In the genomic region with DNA sequence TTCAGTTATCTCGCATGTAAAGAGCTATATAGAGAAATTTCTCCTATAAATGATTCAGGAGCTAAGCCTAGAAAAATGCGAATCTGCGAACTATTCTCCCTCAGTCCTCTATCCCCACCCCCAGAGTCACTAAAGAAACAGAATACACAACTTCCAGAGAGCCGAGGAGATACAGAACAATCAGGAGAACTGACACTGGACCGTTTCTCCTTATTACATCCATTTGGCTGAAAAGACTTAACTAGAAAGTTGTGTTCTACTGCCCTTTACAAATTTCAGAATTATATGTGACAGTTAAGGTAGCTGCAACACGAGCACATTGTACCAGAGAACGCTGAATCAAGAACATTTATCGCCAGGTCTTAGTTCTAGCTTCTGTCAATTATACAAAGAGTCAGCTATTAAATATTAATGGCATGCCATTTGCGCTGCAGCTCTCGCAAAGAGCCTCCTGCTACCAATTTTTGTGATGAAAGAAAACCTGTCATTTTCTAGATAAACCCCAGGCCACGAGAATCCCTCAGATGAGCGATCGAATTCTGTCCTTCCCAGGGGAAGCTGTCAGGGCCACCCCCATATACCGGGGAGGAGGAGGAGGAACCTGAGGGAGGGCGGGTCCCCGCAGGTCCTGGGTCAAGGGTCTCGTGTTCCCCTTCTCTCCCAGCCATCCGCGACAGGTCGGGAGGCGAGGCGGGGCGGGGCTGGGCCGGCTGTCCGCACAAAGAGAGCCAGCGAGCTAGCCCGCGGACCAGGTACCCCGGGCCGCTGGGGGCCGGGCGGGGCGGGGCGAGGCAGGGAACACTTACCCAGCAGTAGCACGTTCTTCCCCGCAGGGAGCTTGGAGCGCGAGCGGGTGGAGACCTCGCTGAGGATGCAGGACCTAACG, we compare ENCODE assay signal across 8 cellular contexts. TPM values are rescaled to one million over a fixed set of nuclear protein-coding genes. Genes with fewer than 3 reads are reported as not detected.
A peak's percentile ranks its signal among the peaks of the same experiment; 100 is the strongest.
DNase-seq lines count a peak whose midpoint lies in the region; ATAC-seq and TF ChIP-seq lines count a peak whose summit lies in the region.

No MANE protein-coding gene starts in this region.

- H3K9ac ChIP-seq in OCI-LY1 (ENCODE audit: low read length), result peak overlapping the region; percentile 86

- H3K9me2 ChIP-seq in OCI-LY1 (ENCODE audit: low read depth, low read length), result no peaks in the 10 kb centered on the region

- CTCF ChIA-PET in BJ (lab: Yijun Ruan, JAX), result interaction anchor here (0.7 to 1.8 kb wide), 3 partner anchors 10 to 28 kb away, joined by 3 to 4 read pairs (median 4); no protein-coding TSS in a partner anchor

- no peaks in the 10 kb centered on the region for H3F3A ChIP-seq in OCI-LY1 (ENCODE audit: insufficient read depth, low read length)

- H3K27ac ChIP-seq in OCI-LY1 (ENCODE audit: low read depth, low read length, poor library complexity, severe bottlenecking) (peak overlapping the region; percentile 41), neutrophil (peak overlapping the region; percentile 93), thymus (ENCODE audit: low read depth) (peak overlapping the region; percentile 67)

- no peak for DNase-seq in BJ (ENCODE audit: low read depth)
- DNase-seq in activated gamma-delta T cell treated with anti-CD3 and anti-CD28 coated beads, Interleukin-2, amount 50 U/mL, for 16 hours (ENCODE audit: low read depth), result peak; percentile 12
- peak; percentile 52 for DNase-seq in globus pallidus (ENCODE audit: low spot score)

- peak overlapping the region; percentile 87 for H3K4me2 ChIP-seq in OCI-LY1 (ENCODE audit: low read length)

- H4K20me1 ChIP-seq in OCI-LY1 (ENCODE audit: insufficient read depth, low read length), result no peaks in the 10 kb centered on the region

- H3K27me3 ChIP-seq in BJ (ENCODE audit: control insufficient read depth, insufficient read depth, low read length), result no peaks in the 10 kb centered on the region
- H3K27me3 ChIP-seq in OCI-LY1 (ENCODE audit: insufficient read depth, low read length), result no peaks in the 10 kb centered on the region
- no peaks in the 10 kb centered on the region for H3K27me3 ChIP-seq in neutrophil
- H3K27me3 ChIP-seq in thymus (ENCODE audit: control insufficient read depth, insufficient read depth), result no peaks in the 10 kb centered on the region

- H3K36me3 ChIP-seq in BJ (ENCODE audit: control insufficient read depth, insufficient read depth, low read length), result no peaks in the 10 kb centered on the region; the same call in 1 of the 2 replicates
- peaks cover 17% of the 10 kb centered on the region for H3K36me3 ChIP-seq in OCI-LY1 (ENCODE audit: insufficient read depth, low read length)
- H3K36me3 ChIP-seq in neutrophil, result peaks cover 11% of the 10 kb centered on the region
- peaks cover 4% of the 10 kb centered on the region for H3K36me3 ChIP-seq in thymus (ENCODE audit: control insufficient read depth, insufficient read depth)

- no peak for TF ChIP-seq CTCF in BJ (IDR thresholded peaks at IDR 0.05; ENCODE audit: insufficient read depth, low read depth, low read length)
- TF ChIP-seq CTCF in OCI-LY1 (IDR thresholded peaks at IDR 0.05; ENCODE audit: low read length), result no peak
- no peak for TF ChIP-seq CTCF in neutrophil (IDR thresholded peaks at IDR 0.05)

- H3K4me3 ChIP-seq in BJ (ENCODE audit: low read depth, low read length) (peak overlapping the region; percentile 97), OCI-LY1 (ENCODE audit: low read depth, low read length, poor library complexity, severe bottlenecking) (peak overlapping the region; percentile 82), neutrophil (ENCODE audit: low read depth in 1 of 2, low read length in 1 of 2) (peak overlapping the region; percentile 95 to 97), thymus (ENCODE audit: low read length) (peak overlapping the region; percentile 64)

- H3K4me1 ChIP-seq in OCI-LY1 (ENCODE audit: insufficient read depth, low read length, severe bottlenecking) (peaks cover 27% of the 10 kb centered on the region), neutrophil (ENCODE audit: control insufficient read depth in 1 of 2, insufficient read depth in 1 of 2, low read depth in 1 of 2, low read length in 1 of 2) (peaks cover 22 to 32% of the 10 kb centered on the region in 2 experiments), thymus (ENCODE audit: control insufficient read depth, insufficient read depth, low read length) (peaks cover 3% of the 10 kb centered on the region)

- no peaks in the 10 kb centered on the region for H3K9me3 ChIP-seq in OCI-LY1 (ENCODE audit: low read length)
- no peaks in the 10 kb centered on the region for H3K9me3 ChIP-seq in neutrophil
- no peaks in the 10 kb centered on the region for H3K9me3 ChIP-seq in thymus (ENCODE audit: control insufficient read depth)

- no peak overlapping the region for H2AFZ ChIP-seq in OCI-LY1 (ENCODE audit: low read length)

- ATAC-seq in GM18907 (IDR thresholded peaks at IDR 0.05; ENCODE audit: unreplicated experiment) (peak; percentile 52), HG03135 (IDR thresholded peaks at IDR 0.05; ENCODE audit: unreplicated experiment) (peak; percentile 46)

- H3K79me2 ChIP-seq in OCI-LY1 (ENCODE audit: insufficient read depth, low read length), result peaks cover 44% of the 10 kb centered on the region

- POLR2A ChIA-PET in BJ (lab: Charles Lee), result no interaction called here

- WGBS in thymus, result 4% methylated on average over 41 of the region's 41 CpGs

RNA-seq across cellular contexts. Expression of gene DYNC1LI1, which starts 0.9 kb away (rescaled TPM):
- polyA plus RNA-seq in BJ (2011; rRNA removed) (15.9 and 26.9 TPM in 2 replicates), thymus (29.2 TPM)
- 9.0 and 13.8 TPM in 2 replicates for polyA minus RNA-seq in BJ (2011; rRNA and poly(A)+ RNA removed)

Comparison
In these comparisons a context has a peak if more than half of its experiments do, and no peak if none do; other contexts are left out.
1. H3K27ac ChIP-seq: peak in every context shown above with its lines; median percentile 93 in neutrophil; 67 in thymus; 41 in OCI-LY1.